21 cellular contexts compared by ENCODE assay signal in genomic region chr1:213330281-213330680, GRCh38.
DNase-seq lines count a peak whose midpoint lies in the region; ATAC-seq lines count a peak whose summit lies in the region.
"Had no signal": no experiment of that assay in that cellular context is flagged by ENCODE, and none has a peak within 500 bp of the region (broad histone marks: within the 10 kb centered on the region; RNA-seq: fewer than 3 reads in every experiment).

No MANE protein-coding gene starts in this region.

- no peak overlapping the region for H3K56ac ChIP-seq in mesendoderm (ENCODE audit: low read length)

- no peaks in the 10 kb centered on the region for H3K4me1 Mint-ChIP-seq in activated CD8-positive, alpha-beta memory T cell treated with anti-CD3 and anti-CD28 coated beads, Interleukin-2, amount 10 ng/mL, durations not matched to agents 7 days and 5 days

- H3K18ac ChIP-seq in mesendoderm (ENCODE audit: low read length): no peak overlapping the region

- no peaks in the 10 kb centered on the region for H3K27me3 ChIP-seq in mesendoderm (ENCODE audit: insufficient read depth, low read length, poor library complexity)
- H3K27me3 ChIP-seq: BLaER1, MG63 had no signal

- CTCF ChIA-PET in activated CD8-positive, alpha-beta memory T cell treated with anti-CD3 and anti-CD28 coated beads, Interleukin-2, amount 10 ng/mL, durations not matched to agents 7 days and 5 days (lab: Charles Lee): no interaction called here

- H3K4me2 ChIP-seq in mesendoderm (ENCODE audit: low read length): no peak overlapping the region
- H3K4me2 ChIP-seq: A549, BLaER1, SK-N-SH had no signal

- H4K8ac ChIP-seq in mesendoderm (ENCODE audit: low read depth, low read length): no peak overlapping the region

- H2AK5ac ChIP-seq in mesendoderm (ENCODE audit: low read length): no peak overlapping the region

- no peaks in the 10 kb centered on the region for H3K9me3 Mint-ChIP-seq in activated CD8-positive, alpha-beta memory T cell treated with anti-CD3 and anti-CD28 coated beads, Interleukin-2, amount 10 ng/mL, durations not matched to agents 7 days and 5 days (ENCODE audit: low read depth)
- H3K9me3 Mint-ChIP-seq: CD8-positive, alpha-beta T cell; H9; IgD-negative memory B cell had no signal

- no peak overlapping the region for H3K27ac Mint-ChIP-seq in activated CD8-positive, alpha-beta memory T cell treated with anti-CD3 and anti-CD28 coated beads, Interleukin-2, amount 10 ng/mL, durations not matched to agents 7 days and 5 days
- H3K27ac Mint-ChIP-seq: CD8-positive, alpha-beta T cell; IgD-negative memory B cell had no signal

- no peak overlapping the region for H3K4me3 ChIP-seq in mesendoderm (ENCODE audit: low read length)
- H3K4me3 ChIP-seq: A549, BLaER1, MG63 had no signal

- no peaks in the 10 kb centered on the region for H3K36me3 ChIP-seq in mesendoderm (ENCODE audit: control insufficient read depth, insufficient read depth, low read length)
- H3K36me3 ChIP-seq: BLaER1, MG63 had no signal

- H3K79me2 ChIP-seq in mesendoderm (ENCODE audit: control insufficient read depth, insufficient read depth, low read length): no peaks in the 10 kb centered on the region

- H3K27ac ChIP-seq in mesendoderm (ENCODE audit: low read depth, low read length): no peak overlapping the region
- H3K27ac ChIP-seq: A549, BLaER1 had no signal

- peak; percentile 86 for ATAC-seq in left lobe of liver
- ATAC-seq in activated CD8-positive, alpha-beta memory T cell treated with anti-CD3 and anti-CD28 coated beads, Interleukin-2, amount 10 ng/mL, durations not matched to agents 7 days and 5 days: no peak
- no peak for ATAC-seq in sciatic nerve
- ATAC-seq: A549; CD8-positive, alpha-beta T cell; Right ventricle myocardium inferior had no signal

- H3K36me3 Mint-ChIP-seq in activated CD8-positive, alpha-beta memory T cell treated with anti-CD3 and anti-CD28 coated beads, Interleukin-2, amount 10 ng/mL, durations not matched to agents 7 days and 5 days: no peaks in the 10 kb centered on the region
- H3K36me3 Mint-ChIP-seq: CD8-positive, alpha-beta T cell; IgD-negative memory B cell had no signal

- intact Hi-C loops in sciatic nerve (cut with DNase I): no loop called here

- no peak overlapping the region for H3K4me3 Mint-ChIP-seq in activated CD8-positive, alpha-beta memory T cell treated with anti-CD3 and anti-CD28 coated beads, Interleukin-2, amount 10 ng/mL, durations not matched to agents 7 days and 5 days
- H3K4me3 Mint-ChIP-seq: CD8-positive, alpha-beta T cell; H9; IgD-negative memory B cell had no signal

- H3K27me3 Mint-ChIP-seq in activated CD8-positive, alpha-beta memory T cell treated with anti-CD3 and anti-CD28 coated beads, Interleukin-2, amount 10 ng/mL, durations not matched to agents 7 days and 5 days: peaks cover 2% of the 10 kb centered on the region

- H3K9ac ChIP-seq in mesendoderm (ENCODE audit: low read length): no peak overlapping the region
- H3K9ac ChIP-seq: BLaER1, SK-N-SH had no signal

- H2BK120ac ChIP-seq in mesendoderm (ENCODE audit: low read depth, low read length): no peak overlapping the region

- no peak overlapping the region for H2BK5ac ChIP-seq in mesendoderm (ENCODE audit: low read length)

- no peak overlapping the region for H4K5ac ChIP-seq in mesendoderm (ENCODE audit: low read length)

- no peak overlapping the region for H2BK15ac ChIP-seq in mesendoderm (replicated peaks; ENCODE audit: low read depth)

- WGBS in mesendoderm (ENCODE audit: extremely low coverage, insufficient coverage, low lambda C conversion rate): no CpG with 5 or more reads among the region's 3 CpGs

- H3K4ac ChIP-seq in mesendoderm (ENCODE audit: low read depth, low read length): no peak overlapping the region

- H3K4me1 ChIP-seq in mesendoderm (ENCODE audit: control insufficient read depth, low read depth, low read length): peaks cover 4% of the 10 kb centered on the region
- H3K4me1 ChIP-seq: BLaER1 had no signal

- H3K79me1 ChIP-seq in mesendoderm (ENCODE audit: low read length): no peaks in the 10 kb centered on the region

- no peak overlapping the region for H3K23ac ChIP-seq in mesendoderm (ENCODE audit: low read length)

- DNase-seq in COLO829 (ENCODE audit: low spot score) (peak; percentile 66), MV-4-11 (lab: John Stamatoyannopoulos, UW) (peak; percentile 70), SIG-M5 (lab: John Stamatoyannopoulos, UW) (peak; percentile 29), left lobe of liver (ENCODE audit: low spot score) (peak; percentile 46), mesendoderm (no peak), sciatic nerve (ENCODE audit: low spot score) (no peak)
- no peak for DNase-seq in activated CD8-positive, alpha-beta memory T cell treated with anti-CD3 and anti-CD28 coated beads, Interleukin-2, amount 10 ng/mL, durations not matched to agents 7 days and 5 days
- DNase-seq: CD8-positive, alpha-beta T cell; DMS79 treated with DMSO at 0.1 percent for 48 hours; H9; Kasumi-1; MG63; NCI-H1694 treated with DMSO at 0.1 percent for 48 hours; NCI-H2107; NCI-H526; SK-N-SH; T-helper 1 cell had no signal

Comparison
In these comparisons a context has a peak if more than half of its experiments do, and no peak if none do; other contexts are left out.
1. DNase-seq: peak in COLO829 (single experiment), MV-4-11 (single experiment), SIG-M5 (single experiment) and left lobe of liver (single experiment); none in activated CD8-positive, alpha-beta memory T cell treated with anti-CD3 and anti-CD28 coated beads, Interleukin-2, amount 10 ng/mL, durations not matched to agents 7 days and 5 days (single experiment), mesendoderm (single experiment) and sciatic nerve (single experiment).